1 cellular context compared by ENCODE assay signal in the genomic region with DNA sequence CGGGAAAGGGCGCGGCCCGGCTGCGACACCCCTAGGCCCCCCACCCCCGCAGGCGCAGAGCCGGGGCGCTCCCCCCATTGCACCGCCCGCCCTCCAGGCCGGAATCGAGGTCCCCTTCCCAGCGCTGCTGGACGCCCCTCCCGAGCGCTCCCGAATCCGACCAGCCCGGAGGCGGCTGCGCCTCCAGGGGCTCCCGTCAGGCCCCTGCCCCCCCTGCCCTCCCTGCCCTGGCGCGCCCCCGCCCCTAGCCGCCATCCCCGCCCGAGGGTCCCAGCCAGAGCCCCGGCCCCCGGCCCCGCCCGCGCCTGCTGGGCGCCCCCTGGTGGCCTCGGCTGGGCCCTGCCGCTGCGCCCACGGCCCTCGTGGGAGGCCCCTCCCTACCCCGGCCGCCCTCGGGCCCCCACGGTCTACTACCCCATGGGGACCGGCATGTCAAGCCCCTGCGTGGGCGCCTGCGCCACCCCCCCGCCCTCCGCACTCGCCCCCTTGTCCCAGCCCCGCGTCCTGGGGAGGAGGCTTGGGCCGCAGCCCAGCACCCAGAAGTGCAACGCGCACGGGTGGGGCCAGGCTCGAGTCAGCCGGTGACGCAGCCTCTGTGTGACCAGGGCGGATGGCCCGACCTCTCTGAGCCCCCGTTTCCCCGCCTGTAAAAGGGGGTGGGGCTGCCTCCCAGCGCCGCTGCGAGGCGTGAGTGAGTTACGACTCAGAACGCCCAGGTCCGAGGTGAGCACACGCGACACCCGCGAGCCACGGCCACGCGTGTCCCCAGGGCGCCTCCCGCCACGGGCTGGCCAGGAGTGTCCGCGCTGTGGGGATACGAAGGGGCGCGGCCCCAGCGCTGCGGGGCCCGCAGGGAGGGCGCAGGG.
TF ChIP-seq lines count a peak whose summit lies in the region.

No MANE protein-coding gene starts in this region.

TF ChIP-seq in HepG2, 621 proteins besides CTCF, POLR2A, EP300 and RAD21 (continued from another document):
- TF ChIP-seq BHLHE40 (IDR thresholded peaks at IDR 0.05; ENCODE audit: low read length) (no peak), CERS6 (CRISPR knock-in tag; IDR thresholded peaks at IDR 0.05) (no peak), ZNF3 (CRISPR knock-in tag; IDR thresholded peaks at IDR 0.05) (no peak), NFE2L1 (CRISPR knock-in tag; IDR thresholded peaks at IDR 0.05; ENCODE audit: borderline replicate concordance) (no peak), HDAC1 (CRISPR knock-in tag; IDR thresholded peaks at IDR 0.05) (0 out of 2 replicates have a peak, but pooled peaks have one; percentile 37), ZNF777 (CRISPR knock-in tag; IDR thresholded peaks at IDR 0.05) (peak; percentile 10; the same call in 1 of the 2 replicates), ZNF580 (CRISPR knock-in tag; IDR thresholded peaks at IDR 0.05; ENCODE audit: borderline replicate concordance, low read depth) (no peak), ZBTB44 (CRISPR knock-in tag; IDR thresholded peaks at IDR 0.05) (no peak), ZNF768 (CRISPR knock-in tag; IDR thresholded peaks at IDR 0.05) (peak; percentile 97), FOXC1 (CRISPR knock-in tag; IDR thresholded peaks at IDR 0.05; ENCODE audit: borderline replicate concordance) (no peak), PAWR (CRISPR knock-in tag; IDR thresholded peaks at IDR 0.05; ENCODE audit: borderline replicate concordance) (no peak), ZNF350 (CRISPR knock-in tag; IDR thresholded peaks at IDR 0.05; ENCODE audit: borderline replicate concordance, low read depth) (no peak), HNRNPK (IDR thresholded peaks at IDR 0.05; ENCODE audit: low read depth, low read length, poor library complexity, severe bottlenecking) (peak; percentile 73), HES4 (CRISPR knock-in tag; IDR thresholded peaks at IDR 0.05; ENCODE audit: borderline replicate concordance) (no peak)
- TF ChIP-seq, protein P1, sequence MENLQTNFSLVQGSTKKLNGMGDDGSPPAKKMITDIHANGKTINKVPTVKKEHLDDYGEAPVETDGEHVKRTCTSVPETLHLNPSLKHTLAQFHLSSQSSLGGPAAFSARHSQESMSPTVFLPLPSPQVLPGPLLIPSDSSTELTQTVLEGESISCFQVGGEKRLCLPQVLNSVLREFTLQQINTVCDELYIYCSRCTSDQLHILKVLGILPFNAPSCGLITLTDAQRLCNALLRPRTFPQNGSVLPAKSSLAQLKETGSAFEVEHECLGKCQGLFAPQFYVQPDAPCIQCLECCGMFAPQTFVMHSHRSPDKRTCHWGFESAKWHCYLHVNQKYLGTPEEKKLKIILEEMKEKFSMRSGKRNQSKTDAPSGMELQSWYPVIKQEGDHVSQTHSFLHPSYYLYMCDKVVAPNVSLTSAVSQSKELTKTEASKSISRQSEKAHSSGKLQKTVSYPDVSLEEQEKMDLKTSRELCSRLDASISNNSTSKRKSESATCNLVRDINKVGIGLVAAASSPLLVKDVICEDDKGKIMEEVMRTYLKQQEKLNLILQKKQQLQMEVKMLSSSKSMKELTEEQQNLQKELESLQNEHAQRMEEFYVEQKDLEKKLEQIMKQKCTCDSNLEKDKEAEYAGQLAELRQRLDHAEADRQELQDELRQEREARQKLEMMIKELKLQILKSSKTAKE (CRISPR knock-in tag; IDR thresholded peaks at IDR 0.05; ENCODE audit: borderline replicate concordance): no peak
- TF ChIP-seq, protein P2, sequence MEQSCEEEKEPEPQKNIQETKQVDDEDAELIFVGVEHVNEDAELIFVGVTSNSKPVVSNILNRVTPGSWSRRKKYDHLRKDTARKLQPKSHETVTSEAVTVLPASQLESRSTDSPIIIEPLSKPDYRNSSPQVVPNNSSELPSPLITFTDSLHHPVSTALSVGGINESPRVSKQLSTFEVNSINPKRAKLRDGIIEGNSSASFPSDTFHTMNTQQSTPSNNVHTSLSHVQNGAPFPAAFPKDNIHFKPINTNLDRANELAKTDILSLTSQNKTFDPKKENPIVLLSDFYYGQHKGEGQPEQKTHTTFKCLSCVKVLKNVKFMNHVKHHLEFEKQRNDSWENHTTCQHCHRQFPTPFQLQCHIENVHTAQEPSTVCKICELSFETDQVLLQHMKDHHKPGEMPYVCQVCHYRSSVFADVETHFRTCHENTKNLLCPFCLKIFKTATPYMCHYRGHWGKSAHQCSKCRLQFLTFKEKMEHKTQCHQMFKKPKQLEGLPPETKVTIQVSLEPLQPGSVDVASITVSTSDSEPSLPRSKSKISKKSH (CRISPR knock-in tag; IDR thresholded peaks at IDR 0.05; ENCODE audit: borderline replicate concordance): 0 out of 2 replicates have a peak, but pooled peaks have one; percentile 37
